ENCODE assay signal across 1 cellular context in genomic region chr19:43561144-43561970, GRCh38.
TF ChIP-seq lines count a peak whose summit lies in the region.

No MANE protein-coding gene starts in this region.

TF ChIP-seq in IMR-90, 13 proteins besides CTCF, POLR2A, EP300 and RAD21:
- no peak for TF ChIP-seq MXI1 (IDR thresholded peaks at IDR 0.05; ENCODE audit: borderline replicate concordance, low read depth, low read length)
TF ChIP-seq in IMR-90: peak in this region for 0.
